Comparison of ENCODE assay signal across 17 cellular contexts in genomic region chr20:2124632-2125131, GRCh38.
"Had no signal": no experiment of that assay in that cellular context is flagged by ENCODE, and none has a peak within 500 bp of the region (broad histone marks: within the 10 kb centered on the region; RNA-seq: fewer than 3 reads in every experiment).

No MANE protein-coding gene starts in this region.

- H3K27me3 ChIP-seq: cardiac muscle cell, sigmoid colon had no signal

- H3K36me3 ChIP-seq: cardiac muscle cell, prostate gland, thoracic aorta had no signal

- H3K4me1 ChIP-seq: prostate gland had no signal

- H3K27ac ChIP-seq: cardiac muscle cell, coronary artery, prostate gland, thoracic aorta had no signal

- ATAC-seq: left colon, mucosa of descending colon, T-helper 17 cell had no signal

- H3K27ac Mint-ChIP-seq: activated CD4-positive, alpha-beta T cell treated with anti-CD3 and anti-CD28 coated beads, Interleukin-2, amount 10 ng/mL, durations not matched to agents 7 days and 5 days; activated naive CD4-positive, alpha-beta T cell treated with anti-CD3 and anti-CD28 coated beads for 36 hours; stimulated activated naive CD8-positive, alpha-beta T cell treated with anti-CD3 and anti-CD28 coated beads, Interleukin-15, Interleukin-2, amounts not matched to agents 100 ng/mL and 50 ng/mL, for 24 hours; T-helper 17 cell had no signal

- DNase-seq: activated CD4-positive, alpha-beta T cell treated with anti-CD3 and anti-CD28 coated beads, Interleukin-2, amount 10 ng/mL, durations not matched to agents 7 days and 5 days; activated CD4-positive, CD25-positive, alpha-beta regulatory T cell; activated CD8-positive, alpha-beta memory T cell treated with anti-CD3 and anti-CD28 coated beads for 24 hours; activated naive CD4-positive, alpha-beta T cell treated with anti-CD3 and anti-CD28 coated beads for 36 hours; effector CD8-positive, alpha-beta T cell; left colon; mammary epithelial cell; mucosa of descending colon; sigmoid colon; stimulated activated CD4-positive, alpha-beta T cell treated with anti-CD3 and anti-CD28 coated beads, Interleukin-12 subunit alpha, Interleukin-12 subunit beta, amount 100 ng/mL, for 4 hours; T-helper 17 cell had no signal

- H3K4me3 ChIP-seq: cardiac muscle cell, coronary artery, mucosa of descending colon, prostate gland, sigmoid colon, thoracic aorta had no signal

- H3K9me3 Mint-ChIP-seq: activated CD4-positive, alpha-beta T cell treated with anti-CD3 and anti-CD28 coated beads, Interleukin-2, amount 10 ng/mL, durations not matched to agents 7 days and 5 days; activated naive CD4-positive, alpha-beta T cell treated with anti-CD3 and anti-CD28 coated beads for 36 hours; nephron; stimulated activated naive CD8-positive, alpha-beta T cell treated with anti-CD3 and anti-CD28 coated beads, Interleukin-15, Interleukin-2, amounts not matched to agents 100 ng/mL and 50 ng/mL, for 24 hours had no signal

- H3K9me3 ChIP-seq: mucosa of descending colon, prostate gland, sigmoid colon, thoracic aorta had no signal

- H3K27me3 Mint-ChIP-seq: activated CD4-positive, alpha-beta T cell treated with anti-CD3 and anti-CD28 coated beads, Interleukin-2, amount 10 ng/mL, durations not matched to agents 7 days and 5 days; stimulated activated naive CD8-positive, alpha-beta T cell treated with anti-CD3 and anti-CD28 coated beads, Interleukin-15, Interleukin-2, amounts not matched to agents 100 ng/mL and 50 ng/mL, for 24 hours; T-helper 17 cell had no signal

- H3K4me3 Mint-ChIP-seq: activated CD4-positive, alpha-beta T cell treated with anti-CD3 and anti-CD28 coated beads, Interleukin-2, amount 10 ng/mL, durations not matched to agents 7 days and 5 days; activated naive CD4-positive, alpha-beta T cell treated with anti-CD3 and anti-CD28 coated beads for 36 hours; nephron; stimulated activated naive CD8-positive, alpha-beta T cell treated with anti-CD3 and anti-CD28 coated beads, Interleukin-15, Interleukin-2, amounts not matched to agents 100 ng/mL and 50 ng/mL, for 24 hours; T-helper 17 cell had no signal
